1 cellular context compared by ENCODE assay signal in genomic region chr22:28829358-28830181, GRCh38.
TF ChIP-seq lines count a peak whose summit lies in the region.

No MANE protein-coding gene starts in this region.

TF ChIP-seq in HepG2, 621 proteins besides CTCF, POLR2A, EP300 and RAD21 (continued from another document and continues in another):
- TF ChIP-seq AKNA (CRISPR knock-in tag; IDR thresholded peaks at IDR 0.05; ENCODE audit: borderline replicate concordance) (no peak), THAP9 (CRISPR knock-in tag; IDR thresholded peaks at IDR 0.05; ENCODE audit: borderline replicate concordance) (no peak), ZNF816 (CRISPR knock-in tag; IDR thresholded peaks at IDR 0.05; ENCODE audit: borderline replicate concordance) (no peak), ZBTB26 (CRISPR knock-in tag; IDR thresholded peaks at IDR 0.05; ENCODE audit: borderline replicate concordance) (0 out of 2 replicates have a peak, but pooled peaks have one; percentile 42), POGK (CRISPR knock-in tag; conservative IDR thresholded peaks at IDR 0.05) (no peak), RFXANK (CRISPR knock-in tag; IDR thresholded peaks at IDR 0.05) (peak; percentile 63; the same call in 1 of the 2 replicates), MIER3 (CRISPR knock-in tag; IDR thresholded peaks at IDR 0.05; ENCODE audit: borderline replicate concordance) (0 out of 2 replicates have a peak, but pooled peaks have one; percentile 73), RORA (CRISPR knock-in tag; IDR thresholded peaks at IDR 0.05) (no peak), CSRNP2 (CRISPR knock-in tag; conservative IDR thresholded peaks at IDR 0.05; ENCODE audit: low read depth) (no peak), HOXD1 (CRISPR knock-in tag; IDR thresholded peaks at IDR 0.05) (no peak), ARID2 (CRISPR knock-in tag; IDR thresholded peaks at IDR 0.05; ENCODE audit: borderline replicate concordance) (0 out of 2 replicates have a peak, but pooled peaks have one; percentile 37), ZBTB42 (CRISPR knock-in tag; IDR thresholded peaks at IDR 0.05) (no peak), SMC3 (IDR thresholded peaks at IDR 0.05; ENCODE audit: low read length) (peak; percentile 98), MZF1 (CRISPR knock-in tag; IDR thresholded peaks at IDR 0.05; ENCODE audit: borderline replicate concordance) (no peak), ZNF503 (CRISPR knock-in tag; IDR thresholded peaks at IDR 0.05) (no peak), ZNF703 (CRISPR knock-in tag; IDR thresholded peaks at IDR 0.05; ENCODE audit: borderline replicate concordance) (no peak; the same call in 1 of the 2 replicates), ZNF343 (CRISPR knock-in tag; IDR thresholded peaks at IDR 0.05) (0 out of 2 replicates have a peak, but pooled peaks have one; percentile 20), PLSCR1 (CRISPR knock-in tag; IDR thresholded peaks at IDR 0.05; ENCODE audit: borderline replicate concordance) (no peak), ZNF512 (CRISPR knock-in tag; IDR thresholded peaks at IDR 0.05) (no peak), ZNF878 (CRISPR knock-in tag; IDR thresholded peaks at IDR 0.05) (0 out of 2 replicates have a peak, but pooled peaks have one; percentile 37), SOX6 (IDR thresholded peaks at IDR 0.05) (no peak), SOX6 (CRISPR knock-in tag; IDR thresholded peaks at IDR 0.05) (peak; percentile 91), ZNF441 (CRISPR knock-in tag; IDR thresholded peaks at IDR 0.05; ENCODE audit: borderline replicate concordance) (peak; percentile 75; the same call in 1 of the 2 replicates), ZNF557 (CRISPR knock-in tag; IDR thresholded peaks at IDR 0.05) (peak; percentile 25; the same call in 1 of the 2 replicates), ZNF10 (CRISPR knock-in tag; IDR thresholded peaks at IDR 0.05; ENCODE audit: borderline replicate concordance, low read depth) (no peak), PAXIP1 (CRISPR knock-in tag; conservative IDR thresholded peaks at IDR 0.05) (peak; percentile 71), ZNF160 (CRISPR knock-in tag; IDR thresholded peaks at IDR 0.05) (no peak), RARA (CRISPR knock-in tag; IDR thresholded peaks at IDR 0.05) (peak; percentile 59), ZNF234 (CRISPR knock-in tag; conservative IDR thresholded peaks at IDR 0.05) (no peak), MAX (IDR thresholded peaks at IDR 0.05) (peak; percentile 63; the same call in 1 of the 2 replicates), FOXK1 (CRISPR knock-in tag; IDR thresholded peaks at IDR 0.05; ENCODE audit: borderline replicate concordance, low read depth) (peak; percentile 52; the same call in 1 of the 2 replicates)
